In the genomic region with DNA sequence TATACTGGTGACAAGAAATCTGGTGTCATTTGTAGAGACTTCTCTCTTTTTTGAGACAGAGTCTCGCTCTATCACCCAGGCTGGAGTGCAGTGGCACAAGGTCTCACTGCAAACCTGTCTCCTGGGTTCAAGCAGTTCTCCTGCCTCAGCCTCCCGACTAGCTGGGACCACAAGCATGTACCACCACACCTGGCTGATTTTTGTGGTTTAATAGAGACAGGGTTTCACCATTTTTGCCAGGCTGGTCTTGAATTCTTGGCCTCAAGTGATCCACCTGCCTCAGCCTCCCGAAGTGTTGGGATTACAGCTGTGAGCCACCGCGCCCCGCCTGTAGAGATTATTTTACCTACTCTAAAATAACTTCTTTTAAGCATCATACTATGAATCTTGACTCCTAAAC, we compare ENCODE assay signal across 22 cellular contexts. TPM values are rescaled to one million over a fixed set of nuclear protein-coding genes. Genes with fewer than 3 reads are reported as not detected.
DNase-seq lines count a peak whose midpoint lies in the region; ATAC-seq and TF ChIP-seq lines count a peak whose summit lies in the region.
"Had no signal": no experiment of that assay in that cellular context is flagged by ENCODE, and none has a peak within 500 bp of the region (broad histone marks: within the 10 kb centered on the region; RNA-seq: fewer than 3 reads in every experiment).

No MANE protein-coding gene starts in this region.

- H3K27me3 ChIP-seq in GM23338 (ENCODE audit: insufficient read depth), result no peaks in the 10 kb centered on the region
- H3K27me3 ChIP-seq: breast epithelium, heart right ventricle, pancreas, Peyer's patch had no signal

- H3K4me3 ChIP-seq in GM23338, result no peak overlapping the region
- H3K4me3 ChIP-seq: BLaER1 treated with 17β-estradiol and CSF1 and Interleukin-3, amounts not matched to agents 10 nM and 100 nM; breast epithelium; heart right ventricle; pancreas; Peyer's patch had no signal

- H3K4me1 ChIP-seq in GM23338 (ENCODE audit: insufficient read depth), result peaks cover 35% of the 10 kb centered on the region

- no peaks in the 10 kb centered on the region for H3K9me3 Mint-ChIP-seq in activated T-cell treated with anti-CD3 and anti-CD28 coated beads, Interleukin-2, amount 50 U/mL, for 4 hours
- H3K9me3 Mint-ChIP-seq in GM23338 (no peaks in the 10 kb centered on the region), progenitor cell of endocrine pancreas (ENCODE audit: low read depth) (no peaks in the 10 kb centered on the region)
- no peaks in the 10 kb centered on the region for H3K9me3 Mint-ChIP-seq in activated T-helper 2 cell treated with anti-CD3 and anti-CD28 coated beads, Interferon-gamma antibody, Interleukin-2, Interleukin-4, amounts not matched to agents 10 μg/mL and 5 μg/mL and 100 μg/mL, durations not matched to agents 14 hours and 24 hours and 36 hours

- peak overlapping the region; percentile 95 for H3K4me3 Mint-ChIP-seq in activated T-cell treated with anti-CD3 and anti-CD28 coated beads, Interleukin-2, amount 50 U/mL, for 4 hours
- H3K4me3 Mint-ChIP-seq in GM23338 (no peak overlapping the region), progenitor cell of endocrine pancreas (ENCODE audit: low read depth) (no peak overlapping the region)
- no peak overlapping the region for H3K4me3 Mint-ChIP-seq in activated T-helper 2 cell treated with anti-CD3 and anti-CD28 coated beads, Interferon-gamma antibody, Interleukin-2, Interleukin-4, amounts not matched to agents 10 μg/mL and 5 μg/mL and 100 μg/mL, durations not matched to agents 14 hours and 24 hours and 36 hours (ENCODE audit: low read depth)

- peaks cover 20% of the 10 kb centered on the region for H3K36me3 Mint-ChIP-seq in activated T-cell treated with anti-CD3 and anti-CD28 coated beads, Interleukin-2, amount 50 U/mL, for 4 hours (ENCODE audit: insufficient read depth)
- H3K36me3 Mint-ChIP-seq in GM23338 (ENCODE audit: low read depth) (peaks cover 4% of the 10 kb centered on the region; the same call in 2 of the 3 replicates), progenitor cell of endocrine pancreas (ENCODE audit: insufficient read depth) (peaks cover 5% of the 10 kb centered on the region)
- peaks cover 47% of the 10 kb centered on the region for H3K36me3 Mint-ChIP-seq in activated T-helper 2 cell treated with anti-CD3 and anti-CD28 coated beads, Interferon-gamma antibody, Interleukin-2, Interleukin-4, amounts not matched to agents 10 μg/mL and 5 μg/mL and 100 μg/mL, durations not matched to agents 14 hours and 24 hours and 36 hours (ENCODE audit: low read depth)

- DNase-seq in activated T-cell treated with anti-CD3 and anti-CD28 coated beads, Interleukin-2, amount 50 U/mL, for 4 hours, result no peak
- no peak for DNase-seq in activated T-cell treated with anti-CD3 and anti-CD28 coated beads, Interleukin-2, amount 50 U/mL, for 48 hours
- DNase-seq in GM23338 (ENCODE audit: low spot score) (no peak), progenitor cell of endocrine pancreas (ENCODE audit: low spot score, unreplicated experiment) (no peak), NCI-H510A (lab: John Stamatoyannopoulos, UW) (no peak)
- no peak for DNase-seq in activated T-helper 2 cell treated with anti-CD3 and anti-CD28 coated beads, Interferon-gamma antibody, Interleukin-2, Interleukin-4, amounts not matched to agents 10 μg/mL and 5 μg/mL and 100 μg/mL, durations not matched to agents 14 hours and 24 hours and 36 hours (ENCODE audit: low spot score)
- DNase-seq in activated CD4-positive, CD25-positive, alpha-beta regulatory T cell (lab: John Stamatoyannopoulos, UW), result no peak
- DNase-seq: activated CD8-positive, alpha-beta memory T cell treated with anti-CD3 and anti-CD28 coated beads for 24 hours; activated gamma-delta T cell; cortex of kidney; heart right ventricle; left colon; mesenchymal stem cell; NCI-H1417 treated with DMSO at 0.1 percent for 48 hours; NCI-H2107; NCI-H446 treated with DMSO at 0.1 percent for 48 hours; NK-92 treated with Interleukin-12 subunit alpha and Interleukin-12 subunit beta, amount 100 ng/mL, for 24 hours; pancreas; Peyer's patch had no signal

- no peak overlapping the region for H3K4me2 ChIP-seq in GM23338
- H3K4me2 ChIP-seq: BLaER1 treated with 17β-estradiol and CSF1 and Interleukin-3, amounts not matched to agents 10 nM and 100 nM had no signal

- H3K27ac Mint-ChIP-seq in GM23338 (no peak overlapping the region), progenitor cell of endocrine pancreas (peak overlapping the region; percentile 0)
- H3K27ac Mint-ChIP-seq in activated T-helper 2 cell treated with anti-CD3 and anti-CD28 coated beads, Interferon-gamma antibody, Interleukin-2, Interleukin-4, amounts not matched to agents 10 μg/mL and 5 μg/mL and 100 μg/mL, durations not matched to agents 14 hours and 24 hours and 36 hours, result peak overlapping the region; percentile 25

- intact Hi-C loops in activated T-helper 2 cell treated with anti-CD3 and anti-CD28 coated beads, Interferon-gamma antibody, Interleukin-2, Interleukin-4, amounts not matched to agents 10 μg/mL and 5 μg/mL and 100 μg/mL, durations not matched to agents 14 hours and 24 hours and 36 hours (cut with micrococcal nuclease), result no loop called here

- H3K27ac ChIP-seq in GM23338 (ENCODE audit: low read depth), result 0 out of 2 replicates have a peak overlapping the region, but pooled peaks have one; percentile 13
- H3K27ac ChIP-seq: BLaER1 treated with 17β-estradiol and CSF1 and Interleukin-3, amounts not matched to agents 10 nM and 100 nM; breast epithelium; pancreas had no signal

- H4K20me1 ChIP-seq in GM23338 (replicated peaks; ENCODE audit: insufficient read depth), result peaks cover 36% of the 10 kb centered on the region

- no peaks in the 10 kb centered on the region for H3F3A ChIP-seq in GM23338 (replicated peaks; ENCODE audit: low read depth)

- H3K9me2 ChIP-seq in GM23338 (ENCODE audit: insufficient read depth), result no peaks in the 10 kb centered on the region

- peaks cover 100% of the 10 kb centered on the region for H3K79me2 ChIP-seq in GM23338 (replicated peaks; ENCODE audit: insufficient read depth)

- H3K4me1 Mint-ChIP-seq in activated T-cell treated with anti-CD3 and anti-CD28 coated beads, Interleukin-2, amount 50 U/mL, for 4 hours (ENCODE audit: low read depth), result peaks cover 54% of the 10 kb centered on the region
- H3K4me1 Mint-ChIP-seq in GM23338, result peaks cover 53% of the 10 kb centered on the region
- peaks cover 68% of the 10 kb centered on the region for H3K4me1 Mint-ChIP-seq in activated T-helper 2 cell treated with anti-CD3 and anti-CD28 coated beads, Interferon-gamma antibody, Interleukin-2, Interleukin-4, amounts not matched to agents 10 μg/mL and 5 μg/mL and 100 μg/mL, durations not matched to agents 14 hours and 24 hours and 36 hours (ENCODE audit: low read depth)
- H3K4me1 Mint-ChIP-seq in progenitor cell of endocrine pancreas (ENCODE audit: low read depth), result peaks cover 48% of the 10 kb centered on the region

- no peak overlapping the region for H2AFZ ChIP-seq in GM23338

- no peaks in the 10 kb centered on the region for H3K36me3 ChIP-seq in GM23338 (ENCODE audit: insufficient read depth)
- H3K36me3 ChIP-seq: BLaER1 treated with 17β-estradiol and CSF1 and Interleukin-3, amounts not matched to agents 10 nM and 100 nM; breast epithelium; pancreas; Peyer's patch had no signal

- no peak for ATAC-seq in activated T-cell treated with anti-CD3 and anti-CD28 coated beads, Interleukin-2, amount 50 U/mL, for 4 hours
- ATAC-seq in GM23338, result no peak
- ATAC-seq in HG03571 (IDR thresholded peaks at IDR 0.05; ENCODE audit: unreplicated experiment), result no peak
- ATAC-seq: heart right ventricle, left colon, pancreas had no signal

- no peaks in the 10 kb centered on the region for H3K27me3 Mint-ChIP-seq in activated T-cell treated with anti-CD3 and anti-CD28 coated beads, Interleukin-2, amount 50 U/mL, for 4 hours (ENCODE audit: low read depth)
- H3K27me3 Mint-ChIP-seq in GM23338 (ENCODE audit: insufficient read depth, low read depth, poor library complexity) (peaks cover 5% of the 10 kb centered on the region), progenitor cell of endocrine pancreas (no peaks in the 10 kb centered on the region)
- H3K27me3 Mint-ChIP-seq in activated T-helper 2 cell treated with anti-CD3 and anti-CD28 coated beads, Interferon-gamma antibody, Interleukin-2, Interleukin-4, amounts not matched to agents 10 μg/mL and 5 μg/mL and 100 μg/mL, durations not matched to agents 14 hours and 24 hours and 36 hours (ENCODE audit: low read depth), result no peaks in the 10 kb centered on the region

- TF ChIP-seq CTCF in GM23338 (conservative IDR thresholded peaks at IDR 0.05; ENCODE audit: low read depth in 2 of 2), result no peak
- no peak for TF ChIP-seq CTCF in progenitor cell of endocrine pancreas (IDR thresholded peaks at IDR 0.05; ENCODE audit: unreplicated experiment)

RNA-seq across cellular contexts. Expression of a gene that starts 6.5 kb away (rescaled TPM):
- 10 to 100 TPM; 62.7 to 86.3 (median 70.1) TPM for total RNA-seq in activated T-cell treated with anti-CD3 and anti-CD28 coated beads, Interleukin-2, amount 50 U/mL, for 4 hours
- total RNA-seq in GM23338 (2014; rRNA removed; shearing (Covaris generic)), result 53.4 and 61.9 TPM in 2 replicates
- 42.2 and 42.5 TPM in 2 replicates for polyA plus RNA-seq in GM23338 (2016; fragmentation: Nextera tagmentation; extraction: Ambion mirVana)
- 65.7 and 67.7 TPM in 2 replicates for total RNA-seq in activated T-helper 2 cell treated with anti-CD3 and anti-CD28 coated beads, Interferon-gamma antibody, Interleukin-2, Interleukin-4, amounts not matched to agents 10 μg/mL and 5 μg/mL and 100 μg/mL, durations not matched to agents 14 hours and 24 hours and 36 hours
- 119 and 122 TPM in 2 replicates for total RNA-seq in progenitor cell of endocrine pancreas
